Comparison of ENCODE assay signal across 1 cellular context in the genomic region with DNA sequence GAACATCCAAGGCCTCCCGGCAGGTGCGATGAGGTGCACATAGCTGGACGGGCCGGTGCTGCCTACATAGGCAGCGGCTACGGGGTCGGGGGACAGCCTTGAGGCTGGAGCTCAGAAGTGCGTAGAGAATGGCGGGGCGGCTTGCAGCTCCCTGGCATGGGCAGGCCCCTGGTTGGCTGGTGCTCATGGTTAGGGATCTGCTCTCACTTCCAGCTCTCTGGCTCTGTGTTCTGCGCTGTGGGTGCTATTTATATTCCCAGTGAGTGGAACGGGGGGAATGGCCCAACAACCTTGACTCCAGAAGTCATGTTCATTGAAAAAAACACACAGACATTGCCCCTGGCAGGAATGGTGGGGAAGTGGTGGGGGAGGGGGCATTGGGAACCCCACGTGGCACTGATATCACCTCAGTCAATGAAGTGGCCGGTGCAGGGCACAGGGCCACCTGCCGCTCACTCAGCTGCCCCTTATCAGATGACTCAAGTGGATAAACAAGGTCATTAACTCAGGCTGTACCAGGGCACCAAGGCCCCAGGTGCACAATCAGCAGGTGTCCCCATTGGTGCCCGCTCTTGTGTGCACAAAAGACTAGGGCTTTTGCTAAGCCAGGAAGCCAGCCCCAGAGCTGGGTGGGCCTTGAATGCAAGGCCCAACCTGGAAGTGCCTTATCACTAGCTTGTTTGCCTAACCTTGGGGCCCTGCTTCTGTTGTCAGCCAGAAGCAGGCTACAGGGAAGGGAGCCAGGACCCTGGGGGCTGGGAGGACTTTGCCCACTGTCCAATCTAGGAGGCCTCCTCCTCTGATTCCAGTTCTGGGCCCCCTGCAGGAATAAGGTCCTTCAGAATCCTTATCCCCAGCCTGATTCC.
TF ChIP-seq lines count a peak whose summit lies in the region.

A gene with protein sequence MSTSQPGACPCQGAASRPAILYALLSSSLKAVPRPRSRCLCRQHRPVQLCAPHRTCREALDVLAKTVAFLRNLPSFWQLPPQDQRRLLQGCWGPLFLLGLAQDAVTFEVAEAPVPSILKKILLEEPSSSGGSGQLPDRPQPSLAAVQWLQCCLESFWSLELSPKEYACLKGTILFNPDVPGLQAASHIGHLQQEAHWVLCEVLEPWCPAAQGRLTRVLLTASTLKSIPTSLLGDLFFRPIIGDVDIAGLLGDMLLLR (minus strand): TSS at position 222 of the 866 bp plus-strand sequence. CDS start 35 bp downstream, at position 187.

TF ChIP-seq in HepG2, 621 proteins besides CTCF, POLR2A, EP300 and RAD21 (continued from another document and continues in another):
- TF ChIP-seq, protein P1, sequence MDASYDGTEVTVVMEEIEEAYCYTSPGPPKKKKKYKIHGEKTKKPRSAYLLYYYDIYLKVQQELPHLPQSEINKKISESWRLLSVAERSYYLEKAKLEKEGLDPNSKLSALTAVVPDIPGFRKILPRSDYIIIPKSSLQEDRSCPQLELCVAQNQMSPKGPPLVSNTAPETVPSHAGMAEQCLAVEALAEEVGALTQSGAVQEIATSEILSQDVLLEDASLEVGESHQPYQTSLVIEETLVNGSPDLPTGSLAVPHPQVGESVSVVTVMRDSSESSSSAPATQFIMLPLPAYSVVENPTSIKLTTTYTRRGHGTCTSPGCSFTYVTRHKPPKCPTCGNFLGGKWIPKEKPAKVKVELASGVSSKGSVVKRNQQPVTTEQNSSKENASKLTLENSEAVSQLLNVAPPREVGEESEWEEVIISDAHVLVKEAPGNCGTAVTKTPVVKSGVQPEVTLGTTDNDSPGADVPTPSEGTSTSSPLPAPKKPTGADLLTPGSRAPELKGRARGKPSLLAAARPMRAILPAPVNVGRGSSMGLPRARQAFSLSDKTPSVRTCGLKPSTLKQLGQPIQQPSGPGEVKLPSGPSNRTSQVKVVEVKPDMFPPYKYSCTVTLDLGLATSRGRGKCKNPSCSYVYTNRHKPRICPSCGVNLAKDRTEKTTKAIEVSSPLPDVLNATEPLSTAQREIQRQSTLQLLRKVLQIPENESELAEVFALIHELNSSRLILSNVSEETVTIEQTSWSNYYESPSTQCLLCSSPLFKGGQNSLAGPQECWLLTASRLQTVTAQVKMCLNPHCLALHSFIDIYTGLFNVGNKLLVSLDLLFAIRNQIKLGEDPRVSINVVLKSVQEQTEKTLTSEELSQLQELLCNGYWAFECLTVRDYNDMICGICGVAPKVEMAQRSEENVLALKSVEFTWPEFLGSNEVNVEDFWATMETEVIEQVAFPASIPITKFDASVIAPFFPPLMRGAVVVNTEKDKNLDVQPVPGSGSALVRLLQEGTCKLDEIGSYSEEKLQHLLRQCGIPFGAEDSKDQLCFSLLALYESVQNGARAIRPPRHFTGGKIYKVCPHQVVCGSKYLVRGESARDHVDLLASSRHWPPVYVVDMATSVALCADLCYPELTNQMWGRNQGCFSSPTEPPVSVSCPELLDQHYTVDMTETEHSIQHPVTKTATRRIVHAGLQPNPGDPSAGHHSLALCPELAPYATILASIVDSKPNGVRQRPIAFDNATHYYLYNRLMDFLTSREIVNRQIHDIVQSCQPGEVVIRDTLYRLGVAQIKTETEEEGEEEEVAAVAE (CRISPR knock-in tag; IDR thresholded peaks at IDR 0.05; ENCODE audit: borderline replicate concordance), result peak; percentile 90; the same call in 1 of the 2 replicates
- TF ChIP-seq, protein P2, sequence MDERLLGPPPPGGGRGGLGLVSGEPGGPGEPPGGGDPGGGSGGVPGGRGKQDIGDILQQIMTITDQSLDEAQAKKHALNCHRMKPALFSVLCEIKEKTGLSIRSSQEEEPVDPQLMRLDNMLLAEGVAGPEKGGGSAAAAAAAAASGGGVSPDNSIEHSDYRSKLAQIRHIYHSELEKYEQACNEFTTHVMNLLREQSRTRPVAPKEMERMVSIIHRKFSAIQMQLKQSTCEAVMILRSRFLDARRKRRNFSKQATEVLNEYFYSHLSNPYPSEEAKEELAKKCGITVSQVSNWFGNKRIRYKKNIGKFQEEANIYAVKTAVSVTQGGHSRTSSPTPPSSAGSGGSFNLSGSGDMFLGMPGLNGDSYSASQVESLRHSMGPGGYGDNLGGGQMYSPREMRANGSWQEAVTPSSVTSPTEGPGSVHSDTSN (CRISPR knock-in tag; IDR thresholded peaks at IDR 0.05), result peak; percentile 55; the same call in 1 of the 2 replicates
- TF ChIP-seq DPF2 (CRISPR knock-in tag; IDR thresholded peaks at IDR 0.05; ENCODE audit: borderline replicate concordance, low read depth) (peak; percentile 91), XRCC5 (optimal IDR thresholded peaks at IDR 0.05; ENCODE audit: low read length) (no peak), ZNF816 (CRISPR knock-in tag; IDR thresholded peaks at IDR 0.05; ENCODE audit: borderline replicate concordance) (peak; percentile 57; the same call in 1 of the 2 replicates), ZNF460 (CRISPR knock-in tag; IDR thresholded peaks at IDR 0.05; ENCODE audit: borderline replicate concordance) (peak; percentile 34; the same call in 1 of the 2 replicates), KDM3A (CRISPR knock-in tag; IDR thresholded peaks at IDR 0.05; ENCODE audit: low read depth) (peak; percentile 78), ZNF382 (CRISPR knock-in tag; IDR thresholded peaks at IDR 0.05; ENCODE audit: borderline replicate concordance) (no peak), ZNF703 (CRISPR knock-in tag; IDR thresholded peaks at IDR 0.05; ENCODE audit: borderline replicate concordance) (peak; percentile 95), ZNF225 (CRISPR knock-in tag; IDR thresholded peaks at IDR 0.05) (peak; percentile 54; the same call in 1 of the 2 replicates), HNF1A (IDR thresholded peaks at IDR 0.05; ENCODE audit: low read depth) (peak; percentile 90), HNF1A (CRISPR knock-in tag; IDR thresholded peaks at IDR 0.05; ENCODE audit: borderline replicate concordance) (peak; percentile 97), RFX3 (CRISPR knock-in tag; IDR thresholded peaks at IDR 0.05) (peak; percentile 26; the same call in 1 of the 2 replicates), AGO1 (IDR thresholded peaks at IDR 0.05; ENCODE audit: low read depth, low read length, poor library complexity, severe bottlenecking) (no peak), ZNF274 (CRISPR knock-in tag; IDR thresholded peaks at IDR 0.05) (peak; percentile 80), GABPB1 (CRISPR knock-in tag; IDR thresholded peaks at IDR 0.05) (peak; percentile 67), ZNF550 (CRISPR knock-in tag; IDR thresholded peaks at IDR 0.05; ENCODE audit: borderline replicate concordance) (no peak), ATF1 (CRISPR knock-in tag; IDR thresholded peaks at IDR 0.05) (no peak; the same call in none of the 2 replicates), RELA (CRISPR knock-in tag; IDR thresholded peaks at IDR 0.05) (no peak), TRAFD1 (CRISPR knock-in tag; IDR thresholded peaks at IDR 0.05; ENCODE audit: borderline replicate concordance) (no peak; the same call in 1 of the 2 replicates), ATF7 (IDR thresholded peaks at IDR 0.05) (no peak), ATF7 (CRISPR knock-in tag; IDR thresholded peaks at IDR 0.05) (peak; percentile 97), PAXIP1 (CRISPR knock-in tag; conservative IDR thresholded peaks at IDR 0.05) (peak; percentile 99), ISX (CRISPR knock-in tag; conservative IDR thresholded peaks at IDR 0.05) (no peak; the same call in 1 of the 2 replicates), WIZ (CRISPR knock-in tag; IDR thresholded peaks at IDR 0.05) (no peak; the same call in 1 of the 2 replicates), GRHL1 (CRISPR knock-in tag; conservative IDR thresholded peaks at IDR 0.05) (no peak), E2F2 (CRISPR knock-in tag; IDR thresholded peaks at IDR 0.05; ENCODE audit: borderline replicate concordance) (0 out of 2 replicates have a peak, but pooled peaks have one; percentile 41), ELF1 (CRISPR knock-in tag; IDR thresholded peaks at IDR 0.05) (peak; percentile 89)
- TF ChIP-seq, protein P3, sequence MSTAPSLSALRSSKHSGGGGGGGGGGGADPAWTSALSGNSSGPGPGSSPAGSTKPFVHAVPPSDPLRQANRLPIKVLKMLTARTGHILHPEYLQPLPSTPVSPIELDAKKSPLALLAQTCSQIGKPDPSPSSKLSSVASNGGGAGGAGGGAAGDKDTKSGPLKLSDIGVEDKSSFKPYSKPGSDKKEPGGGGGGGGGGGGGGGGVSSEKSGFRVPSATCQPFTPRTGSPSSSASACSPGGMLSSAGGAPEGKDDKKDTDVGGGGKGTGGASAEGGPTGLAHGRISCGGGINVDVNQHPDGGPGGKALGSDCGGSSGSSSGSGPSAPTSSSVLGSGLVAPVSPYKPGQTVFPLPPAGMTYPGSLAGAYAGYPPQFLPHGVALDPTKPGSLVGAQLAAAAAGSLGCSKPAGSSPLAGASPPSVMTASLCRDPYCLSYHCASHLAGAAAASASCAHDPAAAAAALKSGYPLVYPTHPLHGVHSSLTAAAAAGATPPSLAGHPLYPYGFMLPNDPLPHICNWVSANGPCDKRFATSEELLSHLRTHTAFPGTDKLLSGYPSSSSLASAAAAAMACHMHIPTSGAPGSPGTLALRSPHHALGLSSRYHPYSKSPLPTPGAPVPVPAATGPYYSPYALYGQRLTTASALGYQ (CRISPR knock-in tag; IDR thresholded peaks at IDR 0.05), result peak; percentile 98
